ENCODE assay signal across 1 cellular context in the genomic region with DNA sequence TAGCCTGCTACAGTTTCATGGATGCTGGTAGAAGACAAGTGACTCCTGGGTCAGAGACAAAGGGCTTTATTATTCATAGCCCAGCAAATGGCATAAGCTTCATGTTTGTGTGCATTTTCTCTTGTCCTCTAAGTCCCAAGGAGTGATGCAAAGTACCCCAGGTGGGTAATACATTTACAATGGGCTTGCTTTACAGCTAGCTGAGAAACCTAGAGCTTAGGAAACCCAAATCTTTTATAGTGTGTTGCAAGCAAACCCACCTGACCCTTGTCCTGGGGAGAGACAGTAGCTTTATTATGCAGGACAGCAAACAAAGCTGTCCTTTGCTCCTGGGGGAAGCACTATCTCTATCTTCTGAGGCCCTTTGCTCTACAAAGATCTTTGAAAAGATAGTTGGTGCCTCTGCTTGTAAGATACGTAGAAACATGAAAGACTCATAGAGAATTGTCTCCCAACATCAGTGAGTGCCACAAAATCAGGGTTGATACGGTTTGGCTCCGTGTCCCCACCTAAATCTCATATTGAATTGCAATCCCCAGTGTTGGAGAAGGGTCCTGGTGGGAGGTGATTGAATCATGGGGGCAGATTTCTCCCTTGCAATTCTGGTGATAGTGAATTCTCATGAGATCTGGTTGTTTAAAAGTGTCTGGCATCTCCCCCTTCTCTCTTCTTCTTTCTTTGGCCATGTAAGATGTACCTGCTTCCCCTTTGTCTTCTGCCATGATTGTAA.
TF ChIP-seq lines count a peak whose summit lies in the region.

No MANE protein-coding gene starts in this region.

TF ChIP-seq in HepG2, 621 proteins besides CTCF, POLR2A, EP300 and RAD21 (continued from another document and continues in another):
- TF ChIP-seq CREB1 (IDR thresholded peaks at IDR 0.05) (no peak), CREB1 (CRISPR knock-in tag; IDR thresholded peaks at IDR 0.05) (peak; percentile 81), ZNF703 (CRISPR knock-in tag; IDR thresholded peaks at IDR 0.05; ENCODE audit: borderline replicate concordance) (no peak), SPEN (CRISPR knock-in tag; IDR thresholded peaks at IDR 0.05; ENCODE audit: low read depth) (no peak), CBX1 (IDR thresholded peaks at IDR 0.05; ENCODE audit: low read depth) (no peak), SOX13 (IDR thresholded peaks at IDR 0.05) (peak; percentile 80), SOX13 (CRISPR knock-in tag; conservative IDR thresholded peaks at IDR 0.05 in 1 of 2, IDR thresholded peaks at IDR 0.05 in 1 of 2) (peak in 1 of 2 experiments; percentile 97; a peak in 2 of 4 replicates), ZBTB38 (CRISPR knock-in tag; IDR thresholded peaks at IDR 0.05) (no peak), BCL6 (CRISPR knock-in tag; IDR thresholded peaks at IDR 0.05) (peak; percentile 91), CENPT (CRISPR knock-in tag; IDR thresholded peaks at IDR 0.05; ENCODE audit: low read depth) (no peak), EEA1 (CRISPR knock-in tag; IDR thresholded peaks at IDR 0.05; ENCODE audit: borderline replicate concordance) (no peak), MBD4 (IDR thresholded peaks at IDR 0.05; ENCODE audit: borderline replicate concordance, low read length) (no peak), MEIS2 (CRISPR knock-in tag; IDR thresholded peaks at IDR 0.05) (0 out of 2 replicates have a peak, but pooled peaks have one; percentile 29)
- TF ChIP-seq, protein P1, sequence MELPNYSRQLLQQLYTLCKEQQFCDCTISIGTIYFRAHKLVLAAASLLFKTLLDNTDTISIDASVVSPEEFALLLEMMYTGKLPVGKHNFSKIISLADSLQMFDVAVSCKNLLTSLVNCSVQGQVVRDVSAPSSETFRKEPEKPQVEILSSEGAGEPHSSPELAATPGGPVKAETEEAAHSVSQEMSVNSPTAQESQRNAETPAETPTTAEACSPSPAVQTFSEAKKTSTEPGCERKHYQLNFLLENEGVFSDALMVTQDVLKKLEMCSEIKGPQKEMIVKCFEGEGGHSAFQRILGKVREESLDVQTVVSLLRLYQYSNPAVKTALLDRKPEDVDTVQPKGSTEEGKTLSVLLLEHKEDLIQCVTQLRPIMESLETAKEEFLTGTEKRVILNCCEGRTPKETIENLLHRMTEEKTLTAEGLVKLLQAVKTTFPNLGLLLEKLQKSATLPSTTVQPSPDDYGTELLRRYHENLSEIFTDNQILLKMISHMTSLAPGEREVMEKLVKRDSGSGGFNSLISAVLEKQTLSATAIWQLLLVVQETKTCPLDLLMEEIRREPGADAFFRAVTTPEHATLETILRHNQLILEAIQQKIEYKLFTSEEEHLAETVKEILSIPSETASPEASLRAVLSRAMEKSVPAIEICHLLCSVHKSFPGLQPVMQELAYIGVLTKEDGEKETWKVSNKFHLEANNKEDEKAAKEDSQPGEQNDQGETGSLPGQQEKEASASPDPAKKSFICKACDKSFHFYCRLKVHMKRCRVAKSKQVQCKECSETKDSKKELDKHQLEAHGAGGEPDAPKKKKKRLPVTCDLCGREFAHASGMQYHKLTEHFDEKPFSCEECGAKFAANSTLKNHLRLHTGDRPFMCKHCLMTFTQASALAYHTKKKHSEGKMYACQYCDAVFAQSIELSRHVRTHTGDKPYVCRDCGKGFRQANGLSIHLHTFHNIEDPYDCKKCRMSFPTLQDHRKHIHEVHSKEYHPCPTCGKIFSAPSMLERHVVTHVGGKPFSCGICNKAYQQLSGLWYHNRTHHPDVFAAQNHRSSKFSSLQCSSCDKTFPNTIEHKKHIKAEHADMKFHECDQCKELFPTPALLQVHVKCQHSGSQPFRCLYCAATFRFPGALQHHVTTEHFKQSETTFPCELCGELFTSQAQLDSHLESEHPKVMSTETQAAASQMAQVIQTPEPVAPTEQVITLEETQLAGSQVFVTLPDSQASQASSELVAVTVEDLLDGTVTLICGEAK (IDR thresholded peaks at IDR 0.05): no peak
- TF ChIP-seq, protein P1 (CRISPR knock-in tag; IDR thresholded peaks at IDR 0.05): 0 out of 2 replicates have a peak, but pooled peaks have one; percentile 29
- TF ChIP-seq, protein P2, sequence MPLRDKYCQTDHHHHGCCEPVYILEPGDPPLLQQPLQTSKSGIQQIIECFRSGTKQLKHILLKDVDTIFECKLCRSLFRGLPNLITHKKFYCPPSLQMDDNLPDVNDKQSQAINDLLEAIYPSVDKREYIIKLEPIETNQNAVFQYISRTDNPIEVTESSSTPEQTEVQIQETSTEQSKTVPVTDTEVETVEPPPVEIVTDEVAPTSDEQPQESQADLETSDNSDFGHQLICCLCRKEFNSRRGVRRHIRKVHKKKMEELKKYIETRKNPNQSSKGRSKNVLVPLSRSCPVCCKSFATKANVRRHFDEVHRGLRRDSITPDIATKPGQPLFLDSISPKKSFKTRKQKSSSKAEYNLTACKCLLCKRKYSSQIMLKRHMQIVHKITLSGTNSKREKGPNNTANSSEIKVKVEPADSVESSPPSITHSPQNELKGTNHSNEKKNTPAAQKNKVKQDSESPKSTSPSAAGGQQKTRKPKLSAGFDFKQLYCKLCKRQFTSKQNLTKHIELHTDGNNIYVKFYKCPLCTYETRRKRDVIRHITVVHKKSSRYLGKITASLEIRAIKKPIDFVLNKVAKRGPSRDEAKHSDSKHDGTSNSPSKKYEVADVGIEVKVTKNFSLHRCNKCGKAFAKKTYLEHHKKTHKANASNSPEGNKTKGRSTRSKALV (CRISPR knock-in tag; IDR thresholded peaks at IDR 0.05): peak; percentile 73; the same call in 1 of the 2 replicates
- TF ChIP-seq, protein P3, sequence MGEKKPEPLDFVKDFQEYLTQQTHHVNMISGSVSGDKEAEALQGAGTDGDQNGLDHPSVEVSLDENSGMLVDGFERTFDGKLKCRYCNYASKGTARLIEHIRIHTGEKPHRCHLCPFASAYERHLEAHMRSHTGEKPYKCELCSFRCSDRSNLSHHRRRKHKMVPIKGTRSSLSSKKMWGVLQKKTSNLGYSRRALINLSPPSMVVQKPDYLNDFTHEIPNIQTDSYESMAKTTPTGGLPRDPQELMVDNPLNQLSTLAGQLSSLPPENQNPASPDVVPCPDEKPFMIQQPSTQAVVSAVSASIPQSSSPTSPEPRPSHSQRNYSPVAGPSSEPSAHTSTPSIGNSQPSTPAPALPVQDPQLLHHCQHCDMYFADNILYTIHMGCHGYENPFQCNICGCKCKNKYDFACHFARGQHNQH (CRISPR knock-in tag; IDR thresholded peaks at IDR 0.05): peak; percentile 78
- TF ChIP-seq, protein P4, sequence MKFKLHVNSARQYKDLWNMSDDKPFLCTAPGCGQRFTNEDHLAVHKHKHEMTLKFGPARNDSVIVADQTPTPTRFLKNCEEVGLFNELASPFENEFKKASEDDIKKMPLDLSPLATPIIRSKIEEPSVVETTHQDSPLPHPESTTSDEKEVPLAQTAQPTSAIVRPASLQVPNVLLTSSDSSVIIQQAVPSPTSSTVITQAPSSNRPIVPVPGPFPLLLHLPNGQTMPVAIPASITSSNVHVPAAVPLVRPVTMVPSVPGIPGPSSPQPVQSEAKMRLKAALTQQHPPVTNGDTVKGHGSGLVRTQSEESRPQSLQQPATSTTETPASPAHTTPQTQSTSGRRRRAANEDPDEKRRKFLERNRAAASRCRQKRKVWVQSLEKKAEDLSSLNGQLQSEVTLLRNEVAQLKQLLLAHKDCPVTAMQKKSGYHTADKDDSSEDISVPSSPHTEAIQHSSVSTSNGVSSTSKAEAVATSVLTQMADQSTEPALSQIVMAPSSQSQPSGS (CRISPR knock-in tag; IDR thresholded peaks at IDR 0.05): peak; percentile 58; the same call in 1 of the 2 replicates
- TF ChIP-seq, protein P5, sequence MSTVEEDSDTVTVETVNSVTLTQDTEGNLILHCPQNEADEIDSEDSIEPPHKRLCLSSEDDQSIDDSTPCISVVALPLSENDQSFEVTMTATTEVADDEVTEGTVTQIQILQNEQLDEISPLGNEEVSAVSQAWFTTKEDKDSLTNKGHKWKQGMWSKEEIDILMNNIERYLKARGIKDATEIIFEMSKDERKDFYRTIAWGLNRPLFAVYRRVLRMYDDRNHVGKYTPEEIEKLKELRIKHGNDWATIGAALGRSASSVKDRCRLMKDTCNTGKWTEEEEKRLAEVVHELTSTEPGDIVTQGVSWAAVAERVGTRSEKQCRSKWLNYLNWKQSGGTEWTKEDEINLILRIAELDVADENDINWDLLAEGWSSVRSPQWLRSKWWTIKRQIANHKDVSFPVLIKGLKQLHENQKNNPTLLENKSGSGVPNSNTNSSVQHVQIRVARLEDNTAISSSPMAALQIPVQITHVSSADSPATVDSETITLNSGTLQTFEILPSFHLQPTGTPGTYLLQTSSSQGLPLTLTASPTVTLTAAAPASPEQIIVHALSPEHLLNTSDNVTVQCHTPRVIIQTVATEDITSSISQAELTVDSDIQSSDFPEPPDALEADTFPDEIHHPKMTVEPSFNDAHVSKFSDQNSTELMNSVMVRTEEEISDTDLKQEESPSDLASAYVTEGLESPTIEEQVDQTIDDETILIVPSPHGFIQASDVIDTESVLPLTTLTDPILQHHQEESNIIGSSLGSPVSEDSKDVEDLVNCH (CRISPR knock-in tag; IDR thresholded peaks at IDR 0.05): no peak
- TF ChIP-seq, protein P6, sequence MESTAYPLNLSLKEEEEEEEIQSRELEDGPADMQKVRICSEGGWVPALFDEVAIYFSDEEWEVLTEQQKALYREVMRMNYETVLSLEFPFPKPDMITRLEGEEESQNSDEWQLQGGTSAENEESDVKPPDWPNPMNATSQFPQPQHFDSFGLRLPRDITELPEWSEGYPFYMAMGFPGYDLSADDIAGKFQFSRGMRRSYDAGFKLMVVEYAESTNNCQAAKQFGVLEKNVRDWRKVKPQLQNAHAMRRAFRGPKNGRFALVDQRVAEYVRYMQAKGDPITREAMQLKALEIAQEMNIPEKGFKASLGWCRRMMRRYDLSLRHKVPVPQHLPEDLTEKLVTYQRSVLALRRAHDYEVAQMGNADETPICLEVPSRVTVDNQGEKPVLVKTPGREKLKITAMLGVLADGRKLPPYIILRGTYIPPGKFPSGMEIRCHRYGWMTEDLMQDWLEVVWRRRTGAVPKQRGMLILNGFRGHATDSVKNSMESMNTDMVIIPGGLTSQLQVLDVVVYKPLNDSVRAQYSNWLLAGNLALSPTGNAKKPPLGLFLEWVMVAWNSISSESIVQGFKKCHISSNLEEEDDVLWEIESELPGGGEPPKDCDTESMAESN (CRISPR knock-in tag; conservative IDR thresholded peaks at IDR 0.05): no peak
- TF ChIP-seq, protein P7, sequence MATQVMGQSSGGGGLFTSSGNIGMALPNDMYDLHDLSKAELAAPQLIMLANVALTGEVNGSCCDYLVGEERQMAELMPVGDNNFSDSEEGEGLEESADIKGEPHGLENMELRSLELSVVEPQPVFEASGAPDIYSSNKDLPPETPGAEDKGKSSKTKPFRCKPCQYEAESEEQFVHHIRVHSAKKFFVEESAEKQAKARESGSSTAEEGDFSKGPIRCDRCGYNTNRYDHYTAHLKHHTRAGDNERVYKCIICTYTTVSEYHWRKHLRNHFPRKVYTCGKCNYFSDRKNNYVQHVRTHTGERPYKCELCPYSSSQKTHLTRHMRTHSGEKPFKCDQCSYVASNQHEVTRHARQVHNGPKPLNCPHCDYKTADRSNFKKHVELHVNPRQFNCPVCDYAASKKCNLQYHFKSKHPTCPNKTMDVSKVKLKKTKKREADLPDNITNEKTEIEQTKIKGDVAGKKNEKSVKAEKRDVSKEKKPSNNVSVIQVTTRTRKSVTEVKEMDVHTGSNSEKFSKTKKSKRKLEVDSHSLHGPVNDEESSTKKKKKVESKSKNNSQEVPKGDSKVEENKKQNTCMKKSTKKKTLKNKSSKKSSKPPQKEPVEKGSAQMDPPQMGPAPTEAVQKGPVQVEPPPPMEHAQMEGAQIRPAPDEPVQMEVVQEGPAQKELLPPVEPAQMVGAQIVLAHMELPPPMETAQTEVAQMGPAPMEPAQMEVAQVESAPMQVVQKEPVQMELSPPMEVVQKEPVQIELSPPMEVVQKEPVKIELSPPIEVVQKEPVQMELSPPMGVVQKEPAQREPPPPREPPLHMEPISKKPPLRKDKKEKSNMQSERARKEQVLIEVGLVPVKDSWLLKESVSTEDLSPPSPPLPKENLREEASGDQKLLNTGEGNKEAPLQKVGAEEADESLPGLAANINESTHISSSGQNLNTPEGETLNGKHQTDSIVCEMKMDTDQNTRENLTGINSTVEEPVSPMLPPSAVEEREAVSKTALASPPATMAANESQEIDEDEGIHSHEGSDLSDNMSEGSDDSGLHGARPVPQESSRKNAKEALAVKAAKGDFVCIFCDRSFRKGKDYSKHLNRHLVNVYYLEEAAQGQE (IDR thresholded peaks at IDR 0.05; ENCODE audit: borderline replicate concordance in 1 of 2, low read depth in 1 of 2, low read length in 2 of 2): peak in 1 of 2 experiments; percentile 45; a peak in 1 of 4 replicates
